19 cellular contexts compared by ENCODE assay signal in the genomic region with DNA sequence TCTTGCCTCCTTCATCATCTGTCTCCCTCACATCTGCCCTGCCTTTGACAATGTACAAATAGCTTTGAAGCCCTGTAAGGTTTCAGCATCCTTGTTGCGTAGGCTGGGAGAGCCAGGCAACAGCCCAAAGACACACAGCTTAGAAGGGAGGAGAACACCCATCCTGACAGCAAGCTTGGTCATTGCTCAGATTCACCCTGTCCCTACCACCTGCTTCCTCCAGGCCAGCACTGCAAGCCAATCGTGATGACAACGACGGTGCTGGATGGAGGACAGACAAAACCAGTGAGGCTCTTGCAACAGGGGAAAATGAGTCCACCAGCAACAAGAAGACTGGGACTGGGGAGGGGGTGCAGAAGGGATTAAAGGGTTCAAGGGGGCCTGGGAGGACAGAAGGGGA. TPM values are rescaled to one million over a fixed set of nuclear protein-coding genes. Genes with fewer than 3 reads are reported as not detected.
DNase-seq lines count a peak whose midpoint lies in the region; ATAC-seq and TF ChIP-seq lines count a peak whose summit lies in the region.
"Had no signal": no experiment of that assay in that cellular context is flagged by ENCODE, and none has a peak within 500 bp of the region (broad histone marks: within the 10 kb centered on the region; RNA-seq: fewer than 3 reads in every experiment).

No MANE protein-coding gene starts in this region.

- no peak for ATAC-seq in natural killer cell treated with Interleukin-12 subunit alpha and Interleukin-12 subunit beta and Interleukin-15 and Interleukin-18, amount 100 ng/mL, for 72 hours
- ATAC-seq in natural killer cell (no peak), activated B cell treated with CpG ODN at 0.5 μM for 24 hours (ENCODE audit: low read depth) (no peak), GM21526 (IDR thresholded peaks at IDR 0.05; ENCODE audit: low FRiP score, unreplicated experiment) (no peak), GM18519 (IDR thresholded peaks at IDR 0.05; ENCODE audit: low FRiP score, unreplicated experiment) (no peak)
- ATAC-seq in stimulated activated naive B cell treated with anti-CD40 and anti-IgM and Interleukin-4, amounts not matched to agents 10 μg/mL and 1 μg/mL and 100 μg/mL, for 72 hours (replicated peaks): no peak
- ATAC-seq: psoas muscle, WTC11 had no signal

- POLR2A ChIA-PET in activated B cell treated with CpG ODN at 0.5 μM for 24 hours (lab: Charles Lee): interaction anchor here (0.6 to 3.8 kb wide), 6 partner anchors 8 to 282 kb away, joined by 4 to 44 read pairs (median 14); a partner anchor contains a TSS

- H3K4me1 Mint-ChIP-seq in natural killer cell treated with Interleukin-12 subunit alpha and Interleukin-12 subunit beta and Interleukin-15 and Interleukin-18, amount 100 ng/mL, for 72 hours (ENCODE audit: low read depth in 2 of 2): peaks cover 31 to 36% of the 10 kb centered on the region in 2 donors
- H3K4me1 Mint-ChIP-seq in natural killer cell: peaks cover 20 to 25% of the 10 kb centered on the region in 2 donors
- H3K4me1 Mint-ChIP-seq in activated B cell treated with CpG ODN at 0.5 μM for 24 hours: peaks cover 80% of the 10 kb centered on the region
- H3K4me1 Mint-ChIP-seq in dendritic cell treated with granulocyte-macrophage colony-stimulating factor and Interleukin-4, amounts not matched to agents 40 ng/mL and 50 ng/mL, for 4 days (ENCODE audit: low read depth): peaks cover 65% of the 10 kb centered on the region
- H3K4me1 Mint-ChIP-seq in stimulated activated naive B cell treated with anti-CD40 and anti-IgM and Interleukin-4, amounts not matched to agents 10 μg/mL and 1 μg/mL and 100 μg/mL, for 72 hours: peaks cover 56 to 91% of the 10 kb centered on the region in 2 donors
- peaks cover 7% of the 10 kb centered on the region for H3K4me1 Mint-ChIP-seq in progenitor cell of endocrine pancreas (ENCODE audit: low read depth)

- intact Hi-C loops in natural killer cell (cut with micrococcal nuclease) (no loop called here), activated B cell treated with CpG ODN at 0.5 μM for 24 hours (cut with micrococcal nuclease) (loop anchor here (10.0 kb wide), 1 partner anchor 615 kb away; a partner anchor contains a TSS)
- intact Hi-C loops in dendritic cell treated with granulocyte-macrophage colony-stimulating factor and Interleukin-4, amounts not matched to agents 40 ng/mL and 50 ng/mL, for 4 days (cut with micrococcal nuclease): no loop called here

- H3K27me3 Mint-ChIP-seq in natural killer cell treated with Interleukin-12 subunit alpha and Interleukin-12 subunit beta and Interleukin-15 and Interleukin-18, amount 100 ng/mL, for 72 hours: peaks cover 0 to 2% of the 10 kb centered on the region in 2 donors
- H3K27me3 Mint-ChIP-seq in natural killer cell (ENCODE audit: low read depth in 2 of 2) (no peaks in the 10 kb centered on the region), activated B cell treated with CpG ODN at 0.5 μM for 24 hours (no peaks in the 10 kb centered on the region), progenitor cell of endocrine pancreas (peaks cover 7% of the 10 kb centered on the region)
- H3K27me3 Mint-ChIP-seq in dendritic cell treated with granulocyte-macrophage colony-stimulating factor and Interleukin-4, amounts not matched to agents 40 ng/mL and 50 ng/mL, for 4 days: peaks cover 12% of the 10 kb centered on the region
- H3K27me3 Mint-ChIP-seq in stimulated activated naive B cell treated with anti-CD40 and anti-IgM and Interleukin-4, amounts not matched to agents 10 μg/mL and 1 μg/mL and 100 μg/mL, for 72 hours: no peaks in the 10 kb centered on the region

- H3K4me3 Mint-ChIP-seq in natural killer cell treated with Interleukin-12 subunit alpha and Interleukin-12 subunit beta and Interleukin-15 and Interleukin-18, amount 100 ng/mL, for 72 hours: peak overlapping the region; percentile 6
- H3K4me3 Mint-ChIP-seq in natural killer cell: no peak overlapping the region
- H3K4me3 Mint-ChIP-seq in activated B cell treated with CpG ODN at 0.5 μM for 24 hours: peak overlapping the region; percentile 15
- no peak overlapping the region for H3K4me3 Mint-ChIP-seq in dendritic cell treated with granulocyte-macrophage colony-stimulating factor and Interleukin-4, amounts not matched to agents 40 ng/mL and 50 ng/mL, for 4 days
- H3K4me3 Mint-ChIP-seq in stimulated activated naive B cell treated with anti-CD40 and anti-IgM and Interleukin-4, amounts not matched to agents 10 μg/mL and 1 μg/mL and 100 μg/mL, for 72 hours: no peak overlapping the region
- H3K4me3 Mint-ChIP-seq in progenitor cell of endocrine pancreas (ENCODE audit: low read depth): no peak overlapping the region
- H3K4me3 Mint-ChIP-seq: T-helper 1 cell treated with Interleukin-12 subunit alpha and Interleukin-12 subunit beta and Interleukin-4 antibody, amounts not matched to agents 30 μg/mL and 1 μg/mL, for 36 hours; WTC11 had no signal

- TF ChIP-seq CTCF in natural killer cell (IDR thresholded peaks at IDR 0.05) (no peak), activated B cell treated with CpG ODN at 0.5 μM for 24 hours (IDR thresholded peaks at IDR 0.05) (no peak), progenitor cell of endocrine pancreas (IDR thresholded peaks at IDR 0.05; ENCODE audit: unreplicated experiment) (no peak)

- DNase-seq in natural killer cell treated with Interleukin-12 subunit alpha and Interleukin-12 subunit beta and Interleukin-15 and Interleukin-18, amount 100 ng/mL, for 72 hours (ENCODE audit: low spot score): no peak
- DNase-seq in natural killer cell: no peak
- no peak for DNase-seq in activated B cell treated with CpG ODN at 0.5 μM for 24 hours
- DNase-seq in stimulated activated naive B cell treated with anti-CD40 and anti-IgM and Interleukin-4, amounts not matched to agents 10 μg/mL and 1 μg/mL and 100 μg/mL, for 72 hours: no peak
- no peak for DNase-seq in progenitor cell of endocrine pancreas (ENCODE audit: low spot score, unreplicated experiment)
- DNase-seq: anterior cingulate cortex; caudate nucleus; kidney glomerular epithelial cell; NCI-H524 treated with DMSO at 0.1 percent for 48 hours; psoas muscle; SIG-M5; small intestine; stimulated activated CD4-positive, alpha-beta T cell treated with anti-CD3 and anti-CD28 coated beads, Interleukin-2, amount 100 ng/mL, for 48 hours had no signal

- CTCF ChIA-PET in activated B cell treated with CpG ODN at 0.5 μM for 24 hours (lab: Charles Lee): interaction anchor here (1.1 kb wide), 1 partner anchor 154 kb away, joined by 3 read pairs; no protein-coding TSS in a partner anchor

- peak overlapping the region; percentile 29 to 67 for H3K27ac Mint-ChIP-seq in natural killer cell treated with Interleukin-12 subunit alpha and Interleukin-12 subunit beta and Interleukin-15 and Interleukin-18, amount 100 ng/mL, for 72 hours
- no peak overlapping the region for H3K27ac Mint-ChIP-seq in natural killer cell
- peak overlapping the region; percentile 95 for H3K27ac Mint-ChIP-seq in activated B cell treated with CpG ODN at 0.5 μM for 24 hours
- peak overlapping the region; percentile 82 for H3K27ac Mint-ChIP-seq in dendritic cell treated with granulocyte-macrophage colony-stimulating factor and Interleukin-4, amounts not matched to agents 40 ng/mL and 50 ng/mL, for 4 days
- peak overlapping the region; percentile 91 for H3K27ac Mint-ChIP-seq in stimulated activated naive B cell treated with anti-CD40 and anti-IgM and Interleukin-4, amounts not matched to agents 10 μg/mL and 1 μg/mL and 100 μg/mL, for 72 hours
- H3K27ac Mint-ChIP-seq in progenitor cell of endocrine pancreas: no peak overlapping the region
- H3K27ac Mint-ChIP-seq: T-helper 1 cell treated with Interleukin-12 subunit alpha and Interleukin-12 subunit beta and Interleukin-4 antibody, amounts not matched to agents 30 μg/mL and 1 μg/mL, for 36 hours; WTC11 had no signal

- no peaks in the 10 kb centered on the region for H3K36me3 Mint-ChIP-seq in natural killer cell treated with Interleukin-12 subunit alpha and Interleukin-12 subunit beta and Interleukin-15 and Interleukin-18, amount 100 ng/mL, for 72 hours
- H3K36me3 Mint-ChIP-seq in natural killer cell (no peaks in the 10 kb centered on the region), activated B cell treated with CpG ODN at 0.5 μM for 24 hours (ENCODE audit: low read depth) (no peaks in the 10 kb centered on the region), progenitor cell of endocrine pancreas (ENCODE audit: insufficient read depth) (no peaks in the 10 kb centered on the region)
- H3K36me3 Mint-ChIP-seq in dendritic cell treated with granulocyte-macrophage colony-stimulating factor and Interleukin-4, amounts not matched to agents 40 ng/mL and 50 ng/mL, for 4 days (ENCODE audit: low read depth): no peaks in the 10 kb centered on the region
- H3K36me3 Mint-ChIP-seq in stimulated activated naive B cell treated with anti-CD40 and anti-IgM and Interleukin-4, amounts not matched to agents 10 μg/mL and 1 μg/mL and 100 μg/mL, for 72 hours: peaks cover 55 to 73% of the 10 kb centered on the region in 2 donors
- H3K36me3 Mint-ChIP-seq: WTC11 had no signal

- H3K9me3 Mint-ChIP-seq in natural killer cell treated with Interleukin-12 subunit alpha and Interleukin-12 subunit beta and Interleukin-15 and Interleukin-18, amount 100 ng/mL, for 72 hours: no peaks in the 10 kb centered on the region
- no peaks in the 10 kb centered on the region for H3K9me3 Mint-ChIP-seq in natural killer cell
- H3K9me3 Mint-ChIP-seq in activated B cell treated with CpG ODN at 0.5 μM for 24 hours: no peaks in the 10 kb centered on the region
- H3K9me3 Mint-ChIP-seq in dendritic cell treated with granulocyte-macrophage colony-stimulating factor and Interleukin-4, amounts not matched to agents 40 ng/mL and 50 ng/mL, for 4 days: no peaks in the 10 kb centered on the region
- peaks cover 0 to 3% of the 10 kb centered on the region in 2 donors for H3K9me3 Mint-ChIP-seq in stimulated activated naive B cell treated with anti-CD40 and anti-IgM and Interleukin-4, amounts not matched to agents 10 μg/mL and 1 μg/mL and 100 μg/mL, for 72 hours
- no peaks in the 10 kb centered on the region for H3K9me3 Mint-ChIP-seq in progenitor cell of endocrine pancreas (ENCODE audit: low read depth)
- H3K9me3 Mint-ChIP-seq: T-helper 1 cell treated with Interleukin-12 subunit alpha and Interleukin-12 subunit beta and Interleukin-4 antibody, amounts not matched to agents 30 μg/mL and 1 μg/mL, for 36 hours had no signal

RNA-seq across cellular contexts. Expression of a gene that starts 32.9 kb away (rescaled TPM):
- total RNA-seq in natural killer cell treated with Interleukin-12 subunit alpha and Interleukin-12 subunit beta and Interleukin-15 and Interleukin-18, amount 100 ng/mL, for 72 hours: 10 to 100 TPM in 1 of 2 donors, 1 to 10 TPM in 1; 2.7 to 16.5 TPM
- total RNA-seq in natural killer cell (10 to 100 TPM in 1 of 3 donors, 1 to 10 TPM in 2; 1.2 to 17.7 (median 7.9) TPM), activated B cell treated with CpG ODN at 0.5 μM for 24 hours (5.2 and 7.1 TPM in 2 replicates), progenitor cell of endocrine pancreas (not detected in 2 replicates)
- total RNA-seq: frontal cortex had no signal

Comparison
In these comparisons a context has a peak if more than half of its experiments do, and no peak if none do; other contexts are left out.
1. H3K27ac Mint-ChIP-seq: peak in natural killer cell treated with Interleukin-12 subunit alpha and Interleukin-12 subunit beta and Interleukin-15 and Interleukin-18, amount 100 ng/mL, for 72 hours (2 of 2), activated B cell treated with CpG ODN at 0.5 μM for 24 hours (single experiment), dendritic cell treated with granulocyte-macrophage colony-stimulating factor and Interleukin-4, amounts not matched to agents 40 ng/mL and 50 ng/mL, for 4 days (single experiment) and stimulated activated naive B cell treated with anti-CD40 and anti-IgM and Interleukin-4, amounts not matched to agents 10 μg/mL and 1 μg/mL and 100 μg/mL, for 72 hours (single experiment); none in natural killer cell (0 of 2) and progenitor cell of endocrine pancreas (single experiment).
2. H3K4me3 Mint-ChIP-seq: peak in natural killer cell treated with Interleukin-12 subunit alpha and Interleukin-12 subunit beta and Interleukin-15 and Interleukin-18, amount 100 ng/mL, for 72 hours (single experiment) and activated B cell treated with CpG ODN at 0.5 μM for 24 hours (single experiment); none in natural killer cell (single experiment), dendritic cell treated with granulocyte-macrophage colony-stimulating factor and Interleukin-4, amounts not matched to agents 40 ng/mL and 50 ng/mL, for 4 days (single experiment), stimulated activated naive B cell treated with anti-CD40 and anti-IgM and Interleukin-4, amounts not matched to agents 10 μg/mL and 1 μg/mL and 100 μg/mL, for 72 hours (0 of 2) and progenitor cell of endocrine pancreas (single experiment).